Comparison of ENCODE assay signal across 26 cellular contexts in the genomic region with DNA sequence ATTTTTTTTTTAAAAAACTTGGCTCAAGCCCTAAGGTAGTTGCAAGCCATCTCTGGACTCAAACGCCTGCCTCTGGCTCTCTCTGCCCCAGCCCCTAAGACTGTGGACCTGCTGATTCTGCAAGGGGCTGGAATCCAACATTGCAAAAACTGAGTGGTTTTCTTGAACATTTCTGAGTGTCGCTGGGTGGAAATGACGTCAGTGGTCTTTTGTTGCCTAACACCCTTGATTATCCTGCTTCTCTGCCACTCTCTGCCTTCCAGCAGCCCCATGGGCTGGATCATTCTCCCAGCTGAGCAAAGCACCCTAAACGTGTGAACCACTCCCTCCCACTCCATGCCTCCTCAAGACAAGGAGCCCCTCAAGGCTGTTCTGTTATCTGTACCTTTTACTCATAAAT. TPM values are rescaled to one million over a fixed set of nuclear protein-coding genes. Genes with fewer than 3 reads are reported as not detected.
A peak's percentile ranks its signal among the peaks of the same experiment; 100 is the strongest.
DNase-seq lines count a peak whose midpoint lies in the region; ATAC-seq and TF ChIP-seq lines count a peak whose summit lies in the region.
"Had no signal": no experiment of that assay in that cellular context is flagged by ENCODE, and none has a peak within 500 bp of the region (broad histone marks: within the 10 kb centered on the region; RNA-seq: fewer than 3 reads in every experiment).

No MANE protein-coding gene starts in this region.

- peaks cover 0 to 67% (median 0%) of the 10 kb centered on the region in 6 donors for H3K36me3 ChIP-seq in spleen

- no peaks in the 10 kb centered on the region for H3K27me3 ChIP-seq in spleen (replicated peaks in 1 of 7)

- H3K4me3 ChIP-seq in fibroblast of pulmonary artery (replicated peaks; ENCODE audit: low read depth, low read length) (no peak overlapping the region), spleen (no peak overlapping the region)
- H3K4me3 ChIP-seq: GM12878 had no signal

- peak overlapping the region in 5 of 8 donors; percentile 3 to 55 (median 41) for H3K27ac ChIP-seq in spleen

- peaks cover 0 to 21% (median 2%) of the 10 kb centered on the region in 6 donors for H3K4me1 ChIP-seq in spleen

- peak; percentile 3 to 19 for DNase-seq in Kasumi-1 (lab: John Stamatoyannopoulos, UW)
- peak; percentile 36 for DNase-seq in NOMO-1 treated with dmso at 0.1 percent for 144 hours (lab: John Stamatoyannopoulos, UW; ENCODE audit: unreplicated experiment)
- DNase-seq in fibroblast of pulmonary artery (ENCODE audit: low read depth), result peak; percentile 69
- DNase-seq in spleen, result no peak
- no peak for DNase-seq in GDM1 (lab: John Stamatoyannopoulos, UW)
- DNase-seq: activated CD4-positive, alpha-beta T cell treated with anti-CD3 and anti-CD28 coated beads, Interleukin-2, amount 10 ng/mL, durations not matched to agents 24 days and 14 days; activated gamma-delta T cell treated with Interleukin-2 at 50 U/mL for 16 hours; activated naive CD8-positive, alpha-beta T cell treated with anti-CD3 and anti-CD28 coated beads, Interleukin-2, amount 50 U/mL, for 24 hours; activated T-cell treated with anti-CD3 and anti-CD28 coated beads, Interleukin-2, amount 50 U/mL, for 24 hours; CD4-positive, alpha-beta T cell; cerebellar nuclear complex; head of caudate nucleus; kidney glomerular epithelial cell; mammary epithelial cell; NCI-H146; NCI-H2107; NCI-H446 treated with DMSO at 0.1 percent for 48 hours; NCI-H82; Right ventricle myocardium superior; stimulated activated naive B cell treated with anti-CD40 and anti-IgM and Interleukin-4, amounts not matched to agents 10 μg/mL and 1 μg/mL and 100 μg/mL, for 72 hours; SW 1271; T-helper 9 cell had no signal

- no peak for ATAC-seq in GM19463 (IDR thresholded peaks at IDR 0.05; ENCODE audit: unreplicated experiment)
- no peak for ATAC-seq in HG03521 (IDR thresholded peaks at IDR 0.05; ENCODE audit: unreplicated experiment)
- ATAC-seq: activated naive CD8-positive, alpha-beta T cell treated with anti-CD3 and anti-CD28 coated beads, Interleukin-2, amount 50 U/mL, for 24 hours; GM12878; sciatic nerve; stimulated activated naive B cell treated with anti-CD40 and anti-IgM and Interleukin-4, amounts not matched to agents 10 μg/mL and 1 μg/mL and 100 μg/mL, for 72 hours had no signal

- 55 to 87% (median 59%) methylated on average over 4 of the region's 4 CpGs for WGBS in spleen, 5 donors

- TF ChIP-seq POLR2A in spleen (IDR thresholded peaks at IDR 0.05), result no peak

- intact Hi-C loops in spleen (cut with DNase I; ENCODE audit: low total_unique reads), result no loop called here

- no peaks in the 10 kb centered on the region for H3K9me3 ChIP-seq in spleen

- TF ChIP-seq CTCF in fibroblast of pulmonary artery (IDR thresholded peaks at IDR 0.05; ENCODE audit: low read length, missing control alignments), result no peak
- TF ChIP-seq CTCF in spleen (IDR thresholded peaks at IDR 0.05 in 8 of 11, conservative IDR thresholded peaks at IDR 0.05 in 3 of 11), result no peak

RNA-seq across cellular contexts. Expression of a gene that starts 16.6 kb away (rescaled TPM):
- 10 to 100 TPM; 12.3 to 54.3 (median 25.1) TPM for total RNA-seq in spleen
- 1 to 10 TPM; 3.8 to 5.9 (median 4.8) TPM for polyA plus RNA-seq in spleen

RNA-seq across cellular contexts. Expression of a gene that starts 37.9 kb away (rescaled TPM):
- total RNA-seq in spleen, result 10 to 100 TPM; 17.4 to 42.0 (median 27.9) TPM
- 10 to 100 TPM; 28.0 to 39.8 (median 38.6) TPM for polyA plus RNA-seq in spleen

RNA-seq across cellular contexts. Expression of a gene that starts 58.6 kb away (rescaled TPM):
- total RNA-seq in spleen, result 10 to 100 TPM; 45.1 to 92.9 (median 62.7) TPM
- 1 to 10 TPM; 4.9 to 9.5 (median 5.8) TPM for polyA plus RNA-seq in spleen
- total RNA-seq: mammary epithelial cell had no signal

Comparison
In these comparisons a context has a peak if more than half of its experiments do, and no peak if none do; other contexts are left out.
1. DNase-seq: peak in Kasumi-1 (2 of 2), NOMO-1 treated with dmso at 0.1 percent for 144 hours (single experiment) and fibroblast of pulmonary artery (single experiment); none in spleen (single experiment) and GDM1 (single experiment).